ENCODE assay signal across 9 cellular contexts in genomic region chr21:38505654-38506523, GRCh38. TPM values are rescaled to one million over a fixed set of nuclear protein-coding genes. Genes with fewer than 3 reads are reported as not detected.
A peak's percentile ranks its signal among the peaks of the same experiment; 100 is the strongest.
DNase-seq lines count a peak whose midpoint lies in the region; ATAC-seq and TF ChIP-seq lines count a peak whose summit lies in the region.
"Had no signal": no experiment of that assay in that cellular context is flagged by ENCODE, and none has a peak within 500 bp of the region (broad histone marks: within the 10 kb centered on the region; RNA-seq: fewer than 3 reads in every experiment).

No MANE protein-coding gene starts in this region.

- H3K4me3 ChIP-seq in DND-41 (ENCODE audit: low read depth in 1 of 2, low read length in 2 of 2) = no peak overlapping the region
- H3K4me3 ChIP-seq in cardiac fibroblast (replicated peaks in 1 of 2; ENCODE audit: low read depth in 2 of 2, low read length in 2 of 2) = no peak overlapping the region
- peak overlapping the region in 3 of 4 donors; percentile 27 to 45 (median 31) for H3K4me3 ChIP-seq in upper lobe of left lung

- ATAC-seq in DND-41 (ENCODE audit: insufficient read depth, low read depth) (peak; percentile 93), left colon (peak; percentile 85), upper lobe of left lung (ENCODE audit: low FRiP score in 2 of 2) (peak; percentile 88 to 90), HG03159 (IDR thresholded peaks at IDR 0.05; ENCODE audit: unreplicated experiment) (no peak), GM21526 (IDR thresholded peaks at IDR 0.05; ENCODE audit: low FRiP score, unreplicated experiment) (no peak)

- H3K27ac ChIP-seq in DND-41 (ENCODE audit: low read length) (no peak overlapping the region), upper lobe of left lung (peak overlapping the region; percentile 21 to 81 (median 60))

- no peak overlapping the region for H3K9ac ChIP-seq in DND-41 (ENCODE audit: low read depth, low read length)

- no peak overlapping the region for H2AFZ ChIP-seq in DND-41 (ENCODE audit: low read depth, low read length)

- TF ChIP-seq POLR2A in upper lobe of left lung (IDR thresholded peaks at IDR 0.05) = no peak

- H3K9me3 ChIP-seq in DND-41 (ENCODE audit: insufficient read depth, low read length, severe bottlenecking) (no peaks in the 10 kb centered on the region), upper lobe of left lung (no peaks in the 10 kb centered on the region)

- intact Hi-C loops in left colon (cut with DNase I, micrococcal nuclease) = loop anchor here in 1 of 2 donors (5.0 kb wide), 1 partner anchor 631 kb away; no protein-coding TSS in a partner anchor

- TF ChIP-seq CTCF in DND-41 (IDR thresholded peaks at IDR 0.05; ENCODE audit: borderline replicate concordance, extremely low read depth, low read length, poor library complexity, severe bottlenecking) (peak; percentile 84), cardiac fibroblast (IDR thresholded peaks at IDR 0.05; ENCODE audit: low read depth, low read length) (peak; percentile 67), upper lobe of left lung (IDR thresholded peaks at IDR 0.05) (peak; percentile 18 to 58 (median 49))

- no peaks in the 10 kb centered on the region for H3K79me2 ChIP-seq in DND-41 (ENCODE audit: insufficient read depth, low read length)

- WGBS in upper lobe of left lung, 2 donors = 29 to 31% methylated on average over 9 of the region's 9 CpGs

- no peak overlapping the region for H3K4me2 ChIP-seq in DND-41 (ENCODE audit: insufficient read depth, low read length)

- TF ChIP-seq EP300 in upper lobe of left lung (IDR thresholded peaks at IDR 0.05) = no peak

- H3K36me3 ChIP-seq in DND-41 (ENCODE audit: insufficient read depth, low read length) (no peaks in the 10 kb centered on the region), upper lobe of left lung (no peaks in the 10 kb centered on the region)

- H3K4me1 ChIP-seq in DND-41 (ENCODE audit: insufficient read depth, low read length) = no peaks in the 10 kb centered on the region
- peaks cover 8 to 22% (median 16%) of the 10 kb centered on the region in 4 donors for H3K4me1 ChIP-seq in upper lobe of left lung

- peak; percentile 55 for DNase-seq in DND-41
- DNase-seq in KBM-7 = peak; percentile 80
- peak; percentile 60 for DNase-seq in NOMO-1 treated with dmso at 0.1 percent for 144 hours (lab: John Stamatoyannopoulos, UW; ENCODE audit: unreplicated experiment)
- peak; percentile 87 to 89 for DNase-seq in cardiac fibroblast (ENCODE audit: low read depth in 2 of 2)
- DNase-seq in left colon = peak in 1 of 2 donors; percentile 23
- peak in 1 of 2 donors; percentile 52 for DNase-seq in upper lobe of left lung

- in situ Hi-C loops in KBM-7 (cut with MboI; ENCODE audit: low pct_unique_long_range_greater_than_20kb, low sequenced_read_pairs) = no loop called here

- peaks cover 4% of the 10 kb centered on the region for H3K27me3 ChIP-seq in DND-41 (ENCODE audit: insufficient read depth, low read length, poor library complexity)
- H3K27me3 ChIP-seq in upper lobe of left lung = no peaks in the 10 kb centered on the region

- no peaks in the 10 kb centered on the region for H4K20me1 ChIP-seq in DND-41 (ENCODE audit: insufficient read depth, low read length)

RNA-seq across cellular contexts. Expression of gene ERG, which starts 7.6 kb away (rescaled TPM):
- total RNA-seq in left colon (1 to 10 TPM; 3.5 to 5.0 TPM), upper lobe of left lung (10 to 100 TPM; 14.7 to 38.9 (median 18.1) TPM)
- total RNA-seq: activated CD8-positive, alpha-beta memory T cell treated with anti-CD3 and anti-CD28 coated beads for 36 hours had no signal

Comparison
In these comparisons a context has a peak if more than half of its experiments do, and no peak if none do; other contexts are left out.
1. ATAC-seq: peak in DND-41 (single experiment), left colon (single experiment) and upper lobe of left lung (2 of 2); none in HG03159 (single experiment) and GM21526 (single experiment).
2. H3K4me3 ChIP-seq: peak in upper lobe of left lung (3 of 4); none in DND-41 (0 of 2) and cardiac fibroblast (0 of 2).
3. Peak in every context shown above with its lines, with median percentiles within 50 percentile points of each other: CTCF ChIP-seq.